1 cellular context compared by ENCODE assay signal in the genomic region with DNA sequence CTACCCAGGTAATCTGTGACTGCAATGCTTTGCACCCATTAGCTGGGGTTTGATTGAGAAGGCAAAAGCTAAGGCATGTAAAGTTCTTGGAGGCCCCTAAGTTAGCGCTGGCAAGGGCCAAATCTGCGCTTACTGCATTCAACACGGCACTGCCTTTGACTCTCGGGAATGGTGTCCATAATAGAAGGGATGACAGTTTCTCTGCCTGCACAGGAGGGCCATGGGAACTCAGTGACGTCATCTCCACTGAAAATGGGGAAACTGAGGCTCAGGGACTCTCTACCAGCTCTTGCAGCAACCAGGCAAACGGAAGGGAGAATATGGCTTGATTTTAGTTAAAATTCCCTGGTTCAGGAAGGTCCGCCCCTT.
TF ChIP-seq lines count a peak whose summit lies in the region.

No MANE protein-coding gene starts in this region.

TF ChIP-seq in HEK293, 187 proteins besides CTCF, POLR2A, EP300 and RAD21 (continued from another document):
- TF ChIP-seq, protein P1, sequence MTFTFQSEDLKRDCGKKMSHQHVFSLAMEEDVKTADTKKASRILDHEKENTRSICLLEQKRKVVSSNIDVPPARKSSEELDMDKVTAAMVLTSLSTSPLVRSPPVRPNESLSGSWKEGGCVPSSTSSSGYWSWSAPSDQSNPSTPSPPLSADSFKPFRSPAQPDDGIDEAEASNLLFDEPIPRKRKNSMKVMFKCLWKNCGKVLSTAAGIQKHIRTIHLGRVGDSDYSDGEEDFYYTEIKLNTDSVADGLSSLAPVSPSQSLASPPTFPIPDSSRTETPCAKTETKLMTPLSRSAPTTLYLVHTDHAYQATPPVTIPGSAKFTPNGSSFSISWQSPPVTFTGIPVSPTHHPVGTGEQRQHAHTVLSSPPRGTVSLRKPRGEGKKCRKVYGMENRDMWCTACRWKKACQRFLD (tag by site-specific recombination; IDR thresholded peaks at IDR 0.05): no peak
- no peak for TF ChIP-seq GLI4 (tag by site-specific recombination; IDR thresholded peaks at IDR 0.05)
- TF ChIP-seq ZNF146 (tag by site-specific recombination; IDR thresholded peaks at IDR 0.05): no peak
- no peak for TF ChIP-seq OVOL3 (tag by site-specific recombination; IDR thresholded peaks at IDR 0.05)
- TF ChIP-seq TSHZ1 (tag by site-specific recombination; IDR thresholded peaks at IDR 0.05; ENCODE audit: borderline replicate concordance): no peak
- no peak for TF ChIP-seq ZNF791 (tag by site-specific recombination; IDR thresholded peaks at IDR 0.05)
- no peak for TF ChIP-seq SCRT1 (tag by site-specific recombination; IDR thresholded peaks at IDR 0.05; ENCODE audit: borderline replicate concordance)
- no peak for TF ChIP-seq BCL11B (tag by site-specific recombination; IDR thresholded peaks at IDR 0.05; ENCODE audit: low read depth)
- TF ChIP-seq ZNF664 (tag by site-specific recombination; IDR thresholded peaks at IDR 0.05): no peak
- TF ChIP-seq ZNF560 (tag by site-specific recombination; IDR thresholded peaks at IDR 0.05; ENCODE audit: borderline replicate concordance): no peak
- TF ChIP-seq ZNF629 (tag by site-specific recombination; IDR thresholded peaks at IDR 0.05): no peak
- peak; percentile 40; the same call in 1 of the 2 replicates for TF ChIP-seq IKZF3 (tag by site-specific recombination; IDR thresholded peaks at IDR 0.05)
- no peak for TF ChIP-seq ZNF544 (tag by site-specific recombination; IDR thresholded peaks at IDR 0.05)
- no peak for TF ChIP-seq ZNF292 (tag by site-specific recombination; IDR thresholded peaks at IDR 0.05; ENCODE audit: borderline replicate concordance, low read depth)
- no peak for TF ChIP-seq ZNF416 (tag by site-specific recombination; IDR thresholded peaks at IDR 0.05)
- no peak for TF ChIP-seq ZNF48 (tag by site-specific recombination; IDR thresholded peaks at IDR 0.05)
- TF ChIP-seq ZXDB (tag by site-specific recombination; IDR thresholded peaks at IDR 0.05): no peak
- no peak for TF ChIP-seq ZEB2 (tag by site-specific recombination; IDR thresholded peaks at IDR 0.05)
- TF ChIP-seq, protein P2, sequence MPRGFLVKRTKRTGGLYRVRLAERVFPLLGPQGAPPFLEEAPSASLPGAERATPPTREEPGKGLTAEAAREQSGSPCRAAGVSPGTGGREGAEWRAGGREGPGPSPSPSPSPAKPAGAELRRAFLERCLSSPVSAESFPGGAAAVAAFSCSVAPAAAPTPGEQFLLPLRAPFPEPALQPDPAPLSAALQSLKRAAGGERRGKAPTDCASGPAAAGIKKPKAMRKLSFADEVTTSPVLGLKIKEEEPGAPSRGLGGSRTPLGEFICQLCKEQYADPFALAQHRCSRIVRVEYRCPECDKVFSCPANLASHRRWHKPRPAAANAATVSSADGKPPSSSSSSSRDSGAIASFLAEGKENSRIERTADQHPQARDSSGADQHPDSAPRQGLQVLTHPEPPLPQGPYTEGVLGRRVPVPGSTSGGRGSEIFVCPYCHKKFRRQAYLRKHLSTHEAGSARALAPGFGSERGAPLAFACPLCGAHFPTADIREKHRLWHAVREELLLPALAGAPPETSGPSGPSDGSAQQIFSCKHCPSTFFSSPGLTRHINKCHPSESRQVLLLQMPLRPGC (tag by site-specific recombination; IDR thresholded peaks at IDR 0.05): no peak
